ENCODE assay signal across 17 cellular contexts in genomic region chr14:80419769-80420168, GRCh38.
"Had no signal": no experiment of that assay in that cellular context is flagged by ENCODE, and none has a peak within 500 bp of the region (broad histone marks: within the 10 kb centered on the region; RNA-seq: fewer than 3 reads in every experiment).

No MANE protein-coding gene starts in this region.

- ATAC-seq: activated CD8-positive, alpha-beta T cell treated with anti-CD3 and anti-CD28 coated beads, Interleukin-2, amount 10 ng/mL, durations not matched to agents 7 days and 5 days; WTC11 had no signal

- H3K36me3 ChIP-seq: MG63 had no signal

- H3K9me3 ChIP-seq: MG63 had no signal

- H3K27me3 ChIP-seq: MG63 had no signal

- DNase-seq: activated CD4-positive, alpha-beta T cell treated with anti-CD3 and anti-CD28 coated beads for 48 hours; activated CD4-positive, alpha-beta T cell treated with anti-CD3 and anti-CD28 coated beads, Interleukin-2, amount 50 U/mL, for 4 hours; activated CD4-positive, CD25-positive, alpha-beta regulatory T cell treated with anti-CD3 and anti-CD28 coated beads, Interleukin-2, amount 50 U/mL, for 72 hours; activated CD8-positive, alpha-beta memory T cell treated with anti-CD3 and anti-CD28 coated beads, Interleukin-2, amount 50 U/mL, for 48 hours; activated CD8-positive, alpha-beta T cell treated with anti-CD3 and anti-CD28 coated beads, Interleukin-2, amount 10 ng/mL, durations not matched to agents 7 days and 5 days; activated effector memory CD4-positive, alpha-beta T cell treated with Interleukin-2 at 50 U/mL for 16 hours; activated naive CD4-positive, alpha-beta T cell; activated T-cell treated with anti-CD3 and anti-CD28 coated beads, Interleukin-2, amount 50 U/mL, for 1 hour; aorta; MG63; MV-4-11; NCI-H1694 treated with DMSO at 0.1 percent for 48 hours; NCI-H510A; NCI-H526 treated with DMSO at 0.1 percent for 48 hours; PC-9; SHP77 treated with DMSO at 0.1 percent for 48 hours had no signal

- H3K4me3 ChIP-seq: MG63, PC-9 had no signal

- H3K27ac ChIP-seq: PC-9 had no signal
